ENCODE assay signal across 18 cellular contexts in the genomic region with DNA sequence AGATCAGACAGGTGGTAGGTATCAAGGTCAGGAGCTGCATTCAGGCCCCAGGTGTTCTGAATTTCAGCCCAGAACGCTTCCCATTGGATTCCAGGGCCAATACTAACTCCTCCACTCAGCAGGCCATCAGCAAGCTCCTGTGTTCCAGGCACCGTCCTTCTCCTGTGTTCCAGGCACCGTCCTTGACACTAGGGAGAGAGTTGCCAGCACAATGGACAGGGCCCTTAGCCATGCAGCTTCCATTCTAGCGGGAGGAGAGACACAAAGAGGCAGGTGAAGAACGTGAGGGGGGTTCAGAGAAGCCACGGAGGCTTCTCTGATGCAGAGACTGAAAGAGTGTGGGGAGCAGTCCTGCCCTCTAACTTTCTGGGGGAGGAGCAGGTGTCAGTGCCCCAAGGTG.
"Had no signal": no experiment of that assay in that cellular context is flagged by ENCODE, and none has a peak within 500 bp of the region (broad histone marks: within the 10 kb centered on the region; RNA-seq: fewer than 3 reads in every experiment).

No MANE protein-coding gene starts in this region.

- H3K36me3 ChIP-seq: cardiac muscle cell, thoracic aorta, upper lobe of left lung had no signal

- H3K27ac ChIP-seq: body of pancreas, cardiac muscle cell, thoracic aorta, upper lobe of left lung had no signal

- H3K27ac Mint-ChIP-seq: activated CD4-positive, alpha-beta memory T cell treated with anti-CD3 and anti-CD28 coated beads for 36 hours; progenitor cell of endocrine pancreas had no signal

- H3K27me3 ChIP-seq: body of pancreas, upper lobe of left lung had no signal

- H3K4me1 ChIP-seq: body of pancreas had no signal

- ATAC-seq: body of pancreas, left lobe of liver had no signal

- H3K9me3 Mint-ChIP-seq: activated CD4-positive, alpha-beta memory T cell treated with anti-CD3 and anti-CD28 coated beads for 36 hours had no signal

- H3K27me3 Mint-ChIP-seq: activated CD4-positive, alpha-beta memory T cell treated with anti-CD3 and anti-CD28 coated beads for 36 hours; progenitor cell of endocrine pancreas had no signal

- H3K4me3 ChIP-seq: body of pancreas, cardiac muscle cell, thoracic aorta, upper lobe of left lung had no signal

- H3K9me3 ChIP-seq: body of pancreas, thoracic aorta, upper lobe of left lung had no signal

- FAIRE-seq: endometrium had no signal

- DNase-seq: activated CD4-positive, alpha-beta memory T cell treated with anti-CD3 and anti-CD28 coated beads for 36 hours; activated CD4-positive, alpha-beta T cell treated with anti-CD3 and anti-CD28 coated beads for 48 hours; activated naive CD4-positive, alpha-beta T cell treated with Interleukin-2 at 50 U/mL for 16 hours; activated T-cell treated with anti-CD3 and anti-CD28 coated beads, Interleukin-2, amount 50 U/mL, for 48 hours; amygdala; body of pancreas; effector CD4-positive, alpha-beta T cell; erythroblast; foreskin fibroblast; retina; stimulated activated CD4-positive, alpha-beta T cell treated with anti-CD3 and anti-CD28 coated beads, Interleukin-4, amount 100 ng/mL, for 1 hour; stimulated activated naive CD4-positive, alpha-beta T cell; upper lobe of left lung had no signal

- H3K4me3 Mint-ChIP-seq: activated CD4-positive, alpha-beta memory T cell treated with anti-CD3 and anti-CD28 coated beads for 36 hours had no signal
